19 cellular contexts compared by ENCODE assay signal in the genomic region with DNA sequence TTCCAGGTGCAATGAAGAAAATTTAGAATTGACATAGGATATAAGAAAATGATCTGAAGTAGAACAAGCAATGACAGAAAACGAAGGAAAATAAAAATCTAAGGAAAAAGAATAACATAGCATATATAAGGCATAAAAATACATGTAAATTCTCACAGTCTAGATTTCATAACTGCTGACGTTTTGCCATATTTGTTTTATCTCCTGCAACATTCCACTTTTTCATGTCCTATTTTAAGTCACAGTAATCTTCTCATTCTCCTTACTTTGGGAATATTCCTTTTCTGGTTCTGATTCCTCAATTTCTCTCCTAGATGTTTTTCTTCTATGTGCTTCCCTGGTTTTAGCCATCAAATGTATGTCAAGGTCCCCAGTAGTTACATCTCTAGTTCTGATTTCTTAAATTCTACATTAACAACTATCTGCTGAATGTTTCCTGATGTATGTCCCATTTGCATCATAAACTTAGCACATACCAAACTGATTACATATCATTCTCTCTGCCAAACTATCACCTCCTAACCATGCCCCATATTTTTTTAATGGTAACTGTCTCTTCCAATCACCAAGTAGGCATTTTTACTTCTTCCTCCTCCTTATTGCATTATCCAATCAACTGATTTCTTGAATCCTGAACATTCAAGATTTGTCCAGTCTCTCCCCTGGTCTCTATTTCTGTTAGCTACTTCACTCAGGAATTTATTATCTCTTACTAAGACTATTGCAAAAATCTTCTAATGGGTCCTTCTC.
DNase-seq lines count a peak whose midpoint lies in the region; ATAC-seq and TF ChIP-seq lines count a peak whose summit lies in the region.
"Had no signal": no experiment of that assay in that cellular context is flagged by ENCODE, and none has a peak within 500 bp of the region (broad histone marks: within the 10 kb centered on the region; RNA-seq: fewer than 3 reads in every experiment).

No MANE protein-coding gene starts in this region.

- DNase-seq in AG10803 (ENCODE audit: low read depth) (peak; percentile 60), NCI-H460 (ENCODE audit: extremely low read depth, low read depth) (peak; percentile 53), epithelial cell of esophagus (ENCODE audit: low read depth) (peak; percentile 20), mesothelial cell of epicardium (ENCODE audit: low spot score in 2 of 2, unreplicated experiment in 2 of 2) (no peak), activated T-cell treated with anti-CD3 and anti-CD28 coated beads for 4 hours (no peak), NCI-H345 treated with DMSO at 0.1 percent for 48 hours (lab: John Stamatoyannopoulos, UW; ENCODE audit: unreplicated experiment) (no peak)
- DNase-seq: activated naive CD4-positive, alpha-beta T cell treated with anti-CD3 and anti-CD28 coated beads, Interleukin-2, amount 50 U/mL, for 16 hours; head of caudate nucleus; left ventricle myocardium superior; NCI-H1436; NCI-H774; stimulated activated CD4-positive, alpha-beta T cell treated with anti-CD3 and anti-CD28 coated beads, Interleukin-12 subunit alpha, Interleukin-12 subunit beta, amount 100 ng/mL, for 4 hours; stimulated activated CD8-positive, alpha-beta memory T cell treated with anti-CD3 and anti-CD28 coated beads, Interleukin-4, amount 100 ng/mL, for 48 hours; T-helper 17 cell; uterus had no signal

- H3K4me3 ChIP-seq in AG10803 (ENCODE audit: low read length) (no peak overlapping the region), epithelial cell of esophagus (ENCODE audit: low read length) (no peak overlapping the region)
- H3K4me3 ChIP-seq: SJSA1, uterus had no signal

- no peak for ATAC-seq in GM21619 (IDR thresholded peaks at IDR 0.05; ENCODE audit: unreplicated experiment)
- no peak for ATAC-seq in GM21717 (IDR thresholded peaks at IDR 0.05; ENCODE audit: unreplicated experiment)
- ATAC-seq: left ventricle myocardium superior, T-helper 17 cell had no signal

- H3K4me1 Mint-ChIP-seq in mesothelial cell of epicardium: no peaks in the 10 kb centered on the region
- H3K4me1 Mint-ChIP-seq: T-helper 17 cell had no signal

- no peaks in the 10 kb centered on the region for H3K27me3 Mint-ChIP-seq in mesothelial cell of epicardium (ENCODE audit: low read depth)
- H3K27me3 Mint-ChIP-seq: dendritic cell treated with granulocyte-macrophage colony-stimulating factor and Interleukin-4, amounts not matched to agents 40 ng/mL and 50 ng/mL, for 4 days; T-helper 17 cell had no signal

- peak overlapping the region; percentile 47 for H3K27ac Mint-ChIP-seq in mesothelial cell of epicardium
- H3K27ac Mint-ChIP-seq: dendritic cell treated with granulocyte-macrophage colony-stimulating factor and Interleukin-4, amounts not matched to agents 40 ng/mL and 50 ng/mL, for 4 days; T-helper 17 cell had no signal

- H3K4me3 Mint-ChIP-seq in mesothelial cell of epicardium: no peak overlapping the region
- H3K4me3 Mint-ChIP-seq: dendritic cell treated with granulocyte-macrophage colony-stimulating factor and Interleukin-4, amounts not matched to agents 40 ng/mL and 50 ng/mL, for 4 days; T-helper 17 cell had no signal

- peaks cover 63% of the 10 kb centered on the region for H3K9me3 Mint-ChIP-seq in mesothelial cell of epicardium

- TF ChIP-seq CTCF in AG10803 (conservative IDR thresholded peaks at IDR 0.05; ENCODE audit: low read length) (no peak), epithelial cell of esophagus (IDR thresholded peaks at IDR 0.05; ENCODE audit: insufficient read depth, low read depth, low read length, missing control alignments) (no peak), mesothelial cell of epicardium (IDR thresholded peaks at IDR 0.05; ENCODE audit: unreplicated experiment) (no peak)

- peaks cover 76% of the 10 kb centered on the region for H3K36me3 Mint-ChIP-seq in mesothelial cell of epicardium

Comparison
In these comparisons a context has a peak if more than half of its experiments do, and no peak if none do; other contexts are left out.
1. DNase-seq: peak in AG10803 (single experiment), NCI-H460 (single experiment) and epithelial cell of esophagus (single experiment); none in mesothelial cell of epicardium (0 of 2), activated T-cell treated with anti-CD3 and anti-CD28 coated beads for 4 hours (single experiment) and NCI-H345 treated with DMSO at 0.1 percent for 48 hours (single experiment).